ENCODE assay signal across 11 cellular contexts in the genomic region with DNA sequence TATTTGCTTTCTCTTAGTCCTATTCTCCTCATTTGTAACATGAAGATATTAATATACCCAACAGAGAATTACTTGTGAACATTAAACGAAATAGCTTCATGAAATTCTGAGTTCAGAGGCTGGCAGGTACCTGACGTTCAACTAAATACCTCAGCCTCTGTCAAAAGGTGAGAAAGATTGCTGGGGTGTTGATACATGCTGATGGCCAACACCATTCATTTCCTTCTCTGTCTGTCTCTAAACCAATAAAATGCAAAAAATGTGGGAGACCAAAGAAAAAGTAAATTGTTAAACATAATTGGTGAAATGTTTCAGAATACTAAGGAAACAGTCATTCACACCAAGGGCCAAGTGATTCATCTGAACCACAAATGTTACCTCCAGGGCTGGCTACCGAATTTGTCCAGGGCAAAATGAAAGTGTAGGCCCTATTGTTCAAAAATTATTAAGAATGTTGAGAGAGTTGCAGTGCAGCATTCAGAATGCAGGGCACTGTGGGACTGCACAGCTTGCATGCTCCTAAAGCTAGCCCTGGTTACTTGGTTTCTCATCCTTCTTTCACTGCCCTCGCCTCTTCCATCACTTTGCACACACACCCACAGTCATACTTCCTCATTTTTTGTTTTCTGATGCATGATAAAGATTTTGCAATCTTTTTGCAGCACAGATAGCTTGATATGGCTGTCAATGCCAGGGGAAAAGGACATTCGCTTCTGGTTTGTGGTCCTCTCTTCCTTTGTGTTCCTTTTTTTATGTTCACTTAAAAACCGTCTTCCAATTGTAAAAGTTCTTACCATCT.
DNase-seq lines count a peak whose midpoint lies in the region; ATAC-seq and TF ChIP-seq lines count a peak whose summit lies in the region.
"Had no signal": no experiment of that assay in that cellular context is flagged by ENCODE, and none has a peak within 500 bp of the region (broad histone marks: within the 10 kb centered on the region; RNA-seq: fewer than 3 reads in every experiment).

No MANE protein-coding gene starts in this region.

- no peak overlapping the region for H3K4me3 ChIP-seq in epithelial cell of esophagus (ENCODE audit: low read length)
- H3K4me3 ChIP-seq in lower lobe of right lung: no peak overlapping the region
- H3K4me3 ChIP-seq: testis had no signal

- no peak overlapping the region for H3K27ac Mint-ChIP-seq in activated CD8-positive, alpha-beta memory T cell treated with anti-CD3 and anti-CD28 coated beads, Interleukin-2, amount 10 ng/mL, durations not matched to agents 7 days and 5 days

- DNase-seq in A172 (ENCODE audit: low spot score) (peak; percentile 78), HCEC 1CT (peak; percentile 61), NOMO-1 treated with DMSO at 0.1 percent for 48 hours (lab: John Stamatoyannopoulos, UW; ENCODE audit: unreplicated experiment) (peak; percentile 92), epithelial cell of esophagus (ENCODE audit: low read depth) (peak; percentile 55), anterior cingulate cortex (lab: John Stamatoyannopoulos, UW) (no peak), lower lobe of right lung (no peak)
- DNase-seq in activated CD8-positive, alpha-beta memory T cell treated with anti-CD3 and anti-CD28 coated beads, Interleukin-2, amount 10 ng/mL, durations not matched to agents 7 days and 5 days: no peak
- DNase-seq: NCI-H2029, SK-N-SH, testis had no signal

- no peaks in the 10 kb centered on the region for H3K9me3 Mint-ChIP-seq in activated CD8-positive, alpha-beta memory T cell treated with anti-CD3 and anti-CD28 coated beads, Interleukin-2, amount 10 ng/mL, durations not matched to agents 7 days and 5 days (ENCODE audit: low read depth)

- H3K4me1 ChIP-seq in lower lobe of right lung: no peaks in the 10 kb centered on the region
- H3K4me1 ChIP-seq: testis had no signal

- ATAC-seq in HG02938 (IDR thresholded peaks at IDR 0.05; ENCODE audit: unreplicated experiment): no peak
- ATAC-seq in activated CD8-positive, alpha-beta memory T cell treated with anti-CD3 and anti-CD28 coated beads, Interleukin-2, amount 10 ng/mL, durations not matched to agents 7 days and 5 days: no peak
- ATAC-seq in lower lobe of right lung: no peak

- no peaks in the 10 kb centered on the region for H3K4me1 Mint-ChIP-seq in activated CD8-positive, alpha-beta memory T cell treated with anti-CD3 and anti-CD28 coated beads, Interleukin-2, amount 10 ng/mL, durations not matched to agents 7 days and 5 days

- H3K27me3 Mint-ChIP-seq in activated CD8-positive, alpha-beta memory T cell treated with anti-CD3 and anti-CD28 coated beads, Interleukin-2, amount 10 ng/mL, durations not matched to agents 7 days and 5 days: peaks cover 2% of the 10 kb centered on the region

- intact Hi-C loops in lower lobe of right lung (cut with DNase I): no loop called here

- CTCF ChIA-PET in activated CD8-positive, alpha-beta memory T cell treated with anti-CD3 and anti-CD28 coated beads, Interleukin-2, amount 10 ng/mL, durations not matched to agents 7 days and 5 days (lab: Charles Lee): interaction anchor here (0.7 kb wide), 1 partner anchor 1062 kb away, joined by 3 read pairs; no protein-coding TSS in a partner anchor

- TF ChIP-seq CTCF in epithelial cell of esophagus (IDR thresholded peaks at IDR 0.05; ENCODE audit: insufficient read depth, low read depth, low read length, missing control alignments) (no peak), lower lobe of right lung (IDR thresholded peaks at IDR 0.05) (no peak)

- H3K36me3 ChIP-seq in lower lobe of right lung: no peaks in the 10 kb centered on the region

- no peaks in the 10 kb centered on the region for H3K9me3 ChIP-seq in lower lobe of right lung
- H3K9me3 ChIP-seq: SK-N-SH, testis had no signal

- no peaks in the 10 kb centered on the region for H3K36me3 Mint-ChIP-seq in activated CD8-positive, alpha-beta memory T cell treated with anti-CD3 and anti-CD28 coated beads, Interleukin-2, amount 10 ng/mL, durations not matched to agents 7 days and 5 days

- no peaks in the 10 kb centered on the region for H3K27me3 ChIP-seq in lower lobe of right lung (ENCODE audit: low read depth)
- H3K27me3 ChIP-seq: testis had no signal

- H3K27ac ChIP-seq in lower lobe of right lung: no peak overlapping the region
- H3K27ac ChIP-seq: testis had no signal

- no peak overlapping the region for H3K4me3 Mint-ChIP-seq in activated CD8-positive, alpha-beta memory T cell treated with anti-CD3 and anti-CD28 coated beads, Interleukin-2, amount 10 ng/mL, durations not matched to agents 7 days and 5 days

Comparison
In these comparisons a context has a peak if more than half of its experiments do, and no peak if none do; other contexts are left out.
1. DNase-seq: peak in A172 (single experiment), HCEC 1CT (single experiment), NOMO-1 treated with DMSO at 0.1 percent for 48 hours (single experiment) and epithelial cell of esophagus (single experiment); none in anterior cingulate cortex (0 of 58), activated CD8-positive, alpha-beta memory T cell treated with anti-CD3 and anti-CD28 coated beads, Interleukin-2, amount 10 ng/mL, durations not matched to agents 7 days and 5 days (single experiment) and lower lobe of right lung (single experiment).